ENCODE assay signal across 8 cellular contexts in the genomic region with DNA sequence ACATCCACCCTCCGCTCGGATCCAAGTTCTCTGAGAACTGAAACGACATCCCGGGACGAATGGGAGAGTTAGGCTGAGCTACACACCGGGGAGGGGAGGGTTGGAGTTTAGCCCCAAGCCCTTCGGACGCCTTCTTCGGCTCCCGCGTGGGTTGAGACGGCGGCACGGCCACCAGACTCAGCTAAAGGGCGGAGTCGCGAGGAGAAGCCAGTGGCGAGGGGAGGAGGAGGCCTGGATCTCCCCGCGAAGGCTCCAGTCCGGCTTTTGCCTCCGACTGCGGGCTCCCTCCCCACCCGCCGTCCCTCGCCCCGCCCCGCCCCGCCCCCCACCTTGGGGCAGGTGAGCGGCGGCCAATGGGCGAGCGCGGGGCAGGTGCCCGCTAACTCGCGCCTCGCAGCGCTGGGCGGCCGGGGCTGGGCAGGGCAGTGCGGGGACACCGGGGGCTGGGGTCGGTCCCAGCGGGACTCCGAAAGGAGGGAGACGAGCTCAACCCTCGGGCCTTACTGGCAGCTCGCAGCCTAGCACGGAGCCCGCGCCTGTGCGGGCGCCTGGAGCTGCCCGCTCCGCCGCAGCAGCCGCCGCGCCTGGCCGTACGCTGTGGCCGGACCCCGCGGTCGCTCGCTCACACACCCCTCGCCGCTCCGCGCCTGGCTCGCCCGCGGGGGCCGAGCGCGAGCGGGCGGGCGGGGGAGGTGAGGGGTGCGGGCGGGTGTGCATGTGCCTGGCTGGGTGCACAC. TPM values are rescaled to one million over a fixed set of nuclear protein-coding genes. Genes with fewer than 3 reads are reported as not detected.
DNase-seq lines count a peak whose midpoint lies in the region; ATAC-seq and TF ChIP-seq lines count a peak whose summit lies in the region.

A gene (plus strand): TSS at position 382 of the 737 bp plus-strand sequence. CDS start 334 bp downstream, at position 716.

- no peaks in the 10 kb centered on the region for H3K36me3 ChIP-seq in stomach

- WGBS in stomach, 5 donors = 0 to 4% (median 2%) methylated on average over 20 to 82 of the region's 82 CpGs

- H3K4me1 Mint-ChIP-seq in chondrocyte (ENCODE audit: low read depth) (peaks cover 19% of the 10 kb centered on the region), memory B cell (peaks cover 15% of the 10 kb centered on the region)

- H3K4me1 ChIP-seq in stomach = peaks cover 47 to 65% (median 55%) of the 10 kb centered on the region in 4 donors

- peaks cover 69% of the 10 kb centered on the region for H3K27me3 Mint-ChIP-seq in chondrocyte (ENCODE audit: low read depth)
- H3K27me3 Mint-ChIP-seq in memory B cell = peaks cover 27% of the 10 kb centered on the region

- ATAC-seq in GM19467 (IDR thresholded peaks at IDR 0.05; ENCODE audit: unreplicated experiment) (peak; percentile 36), memory B cell (ENCODE audit: low read depth) (peak; percentile 45)

- TF ChIP-seq POLR2A in stomach (IDR thresholded peaks at IDR 0.05) = no peak

- in situ Hi-C loops in Caki2 (cut with HindIII; ENCODE audit: low pct_unique_long_range_greater_than_20kb, low sequenced_read_pairs) = no loop called here

- peak within 1 kb of the TSS; percentile 32 for H3K4me3 ChIP-seq in Jurkat, Clone E6-1 (ENCODE audit: low read length)
- peak within 1 kb of the TSS; percentile 42 to 63 (median 48) for H3K4me3 ChIP-seq in stomach

- DNase-seq in Caki2 (ENCODE audit: low read depth) (peak; percentile 67), SW480 (ENCODE audit: low spot score) (peak; percentile 90), chondrocyte (ENCODE audit: low spot score) (no peak), memory B cell (ENCODE audit: low spot score in 2 of 2) (peak; percentile 27 to 57), stomach (peak; percentile 83), NOMO-1 treated with dmso at 0.1 percent for 144 hours (lab: John Stamatoyannopoulos, UW; ENCODE audit: unreplicated experiment) (no peak)
- peak; percentile 16 for DNase-seq in Jurkat, Clone E6-1 (ENCODE audit: low read depth, low spot score)

- no peak for TF ChIP-seq EP300 in stomach (IDR thresholded peaks at IDR 0.05)

- H3K4me3 Mint-ChIP-seq in chondrocyte (ENCODE audit: unreplicated experiment) (peak within 1 kb of the TSS; percentile 40), memory B cell (peak within 1 kb of the TSS; percentile 76)

- no peaks in the 10 kb centered on the region for H3K36me3 Mint-ChIP-seq in chondrocyte (ENCODE audit: low read depth)
- no peaks in the 10 kb centered on the region for H3K36me3 Mint-ChIP-seq in memory B cell

- H3K27ac ChIP-seq in stomach = no peak within 1 kb of the TSS

- peaks cover 67 to 100% (median 94%) of the 10 kb centered on the region in 3 donors for H3K27me3 ChIP-seq in stomach

- H3K9me3 Mint-ChIP-seq in chondrocyte (ENCODE audit: low read depth) (no peaks in the 10 kb centered on the region), memory B cell (no peaks in the 10 kb centered on the region)

- H3K27ac Mint-ChIP-seq in chondrocyte (ENCODE audit: unreplicated experiment) = no peak within 1 kb of the TSS
- no peak within 1 kb of the TSS for H3K27ac Mint-ChIP-seq in memory B cell

- TF ChIP-seq CTCF in chondrocyte (IDR thresholded peaks at IDR 0.05) = no peak
- TF ChIP-seq CTCF in stomach (IDR thresholded peaks at IDR 0.05) = no peak

- intact Hi-C loops in stomach (cut with DNase I; ENCODE audit: low total_unique reads) = no loop called here

- H3K9me3 ChIP-seq in stomach = peaks cover 0 to 12% (median 0%) of the 10 kb centered on the region in 4 donors

RNA-seq across cellular contexts. Expression of the gene that starts here (rescaled TPM):
- total RNA-seq in Caki2 (2014; rRNA removed; shearing (Covaris generic); ENCODE audit: low replicate concordance) = 0.55 and 0.81 TPM in 2 replicates
- 8.9 TPM for polyA plus RNA-seq in Jurkat, Clone E6-1 (2012; ENCODE audit: insufficient read depth, insufficient read length)
- total RNA-seq in chondrocyte (not detected in 3 replicates), stomach (10 to 100 TPM in 1 of 5 donors, not detected in 4; 32.1 TPM)
- polyA plus RNA-seq in stomach = under 1 TPM in 2 of 3 donors, not detected in 1; 0.18 to 0.62 TPM

Comparison
In these comparisons a context has a peak if more than half of its experiments do, and no peak if none do; other contexts are left out.
1. Peak in DNase-seq in Caki2; RNA of the gene not detected or under 1 TPM.
2. DNase-seq: peak in Jurkat, Clone E6-1 (single experiment), SW480 (single experiment), memory B cell (2 of 2) and stomach (single experiment); none in chondrocyte (single experiment) and NOMO-1 treated with dmso at 0.1 percent for 144 hours (single experiment).